Comparison of ENCODE assay signal across 8 cellular contexts in genomic region chr13:42039946-42040729, GRCh38. TPM values are rescaled to one million over a fixed set of nuclear protein-coding genes. Genes with fewer than 3 reads are reported as not detected.
DNase-seq lines count a peak whose midpoint lies in the region; ATAC-seq and TF ChIP-seq lines count a peak whose summit lies in the region.

No MANE protein-coding gene starts in this region.

- 0 out of 2 replicates have a peak, but pooled peaks have one; percentile 7 for TF ChIP-seq CTCF in AG04450 (IDR thresholded peaks at IDR 0.05; ENCODE audit: low read depth, low read length)

- H3K27ac ChIP-seq in AG04450 (ENCODE audit: low read depth, low read length), result peak overlapping the region; percentile 83
- H3K27ac ChIP-seq in cingulate gyrus (ENCODE audit: low read depth, low read length), result peak overlapping the region; percentile 83

- peaks cover 3% of the 10 kb centered on the region for H3K9me3 ChIP-seq in AG04450 (ENCODE audit: control insufficient read depth, insufficient read depth, low read length)

- POLR2A ChIA-PET in AG04450 (lab: Yijun Ruan, JAX), result interaction anchor here (0.9 to 1.1 kb wide), 2 partner anchors 77 to 79 kb away, joined by 4 to 5 read pairs; partner anchors contain the start of gene VWA8

- ATAC-seq in GM18858 (IDR thresholded peaks at IDR 0.05; ENCODE audit: unreplicated experiment) (peak; percentile 49), HG03064 (IDR thresholded peaks at IDR 0.05; ENCODE audit: low read depth, unreplicated experiment) (peak; percentile 63)

- peak overlapping the region; percentile 84 for H3K4me3 ChIP-seq in AG04450 (ENCODE audit: low read depth, low read length)

- CTCF ChIA-PET in AG04450 (lab: Charles Lee), result interaction anchor here (3.1 kb wide), 1 partner anchor 372 kb away, joined by 29 read pairs; no protein-coding TSS in a partner anchor

- no peaks in the 10 kb centered on the region for H3K27me3 ChIP-seq in AG04450 (ENCODE audit: control insufficient read depth, insufficient read depth, low read length)

- DNase-seq in AG04450 (ENCODE audit: low read depth, low spot score), result peak; percentile 69
- DNase-seq in NCI-H2196 treated with DMSO at 0.1 percent for 48 hours (lab: John Stamatoyannopoulos, UW; ENCODE audit: unreplicated experiment), result peak; percentile 22
- peak; percentile 93 to 94 for DNase-seq in activated CD4-positive, alpha-beta T cell treated with anti-CD3 and anti-CD28 coated beads for 4 hours
- peak; percentile 95 for DNase-seq in left kidney (ENCODE audit: low read depth, low spot score)
- DNase-seq in stimulated activated CD4-positive, alpha-beta T cell treated with anti-CD3 and anti-CD28 coated beads, Interleukin-1b, Interleukin-23, amount 100 ng/mL, for 48 hours, result peak; percentile 79

RNA-seq across cellular contexts. Expression of gene DGKH, which starts 8.3 kb away (rescaled TPM):
- 3.3 and 4.3 TPM in 2 replicates for polyA plus RNA-seq in AG04450 (2011; rRNA removed)
- polyA minus RNA-seq in AG04450 (2011; rRNA and poly(A)+ RNA removed), result 16.9 and 18.6 TPM in 2 replicates

Comparison
In these comparisons a context has a peak if more than half of its experiments do, and no peak if none do; other contexts are left out.
1. Peak in every context shown above with its lines: DNase-seq, ATAC-seq, H3K4me3 ChIP-seq and H3K27ac ChIP-seq.
2. DNase-seq: peak in every context shown above with its lines; median percentile 95 in left kidney; 94 in activated CD4-positive, alpha-beta T cell treated with anti-CD3 and anti-CD28 coated beads for 4 hours; 79 in stimulated activated CD4-positive, alpha-beta T cell treated with anti-CD3 and anti-CD28 coated beads, Interleukin-1b, Interleukin-23, amount 100 ng/mL, for 48 hours; 69 in AG04450; 22 in NCI-H2196 treated with DMSO at 0.1 percent for 48 hours.